Comparison of ENCODE assay signal across 17 cellular contexts in the genomic region with DNA sequence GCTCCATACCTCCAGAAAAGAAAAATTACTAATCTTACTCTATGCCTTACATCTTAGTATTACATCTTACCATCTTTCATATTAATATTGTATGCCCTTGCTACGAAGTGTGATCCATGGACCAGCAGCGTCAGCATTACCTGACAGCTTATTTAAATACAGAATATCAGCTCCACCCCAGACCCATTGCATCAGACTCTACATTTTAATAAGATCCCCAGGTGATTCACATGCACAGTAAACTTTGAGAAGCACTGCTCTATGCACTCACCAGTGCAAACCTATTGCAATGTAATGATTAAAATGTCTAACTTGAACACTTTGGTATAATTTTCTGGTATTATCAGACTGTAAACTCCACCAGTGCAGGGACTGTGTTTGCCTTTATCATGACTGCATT. TPM values are rescaled to one million over a fixed set of nuclear protein-coding genes. Genes with fewer than 3 reads are reported as not detected.
DNase-seq lines count a peak whose midpoint lies in the region; ATAC-seq and TF ChIP-seq lines count a peak whose summit lies in the region.
"Had no signal": no experiment of that assay in that cellular context is flagged by ENCODE, and none has a peak within 500 bp of the region (broad histone marks: within the 10 kb centered on the region; RNA-seq: fewer than 3 reads in every experiment).

No MANE protein-coding gene starts in this region.

- no peak for TF ChIP-seq EP300 in transverse colon (IDR thresholded peaks at IDR 0.05; ENCODE audit: low read depth)

- WGBS in transverse colon (ENCODE audit: low coverage in 1 of 2), 2 donors: 56 to 75% methylated on average over 2 of the region's 2 CpGs

- in situ Hi-C loops in transverse colon (cut with MboI; ENCODE audit: low pct_ligation_motif_present in 1 of 4, low pct_unique_long_range_greater_than_20kb in 1 of 4, low sequenced_read_pairs in 3 of 4): no loop called here

- H3K9me3 ChIP-seq in PC-3 (ENCODE audit: low read length) (no peaks in the 10 kb centered on the region), transverse colon (no peaks in the 10 kb centered on the region)
- H3K9me3 ChIP-seq: HAP-1 had no signal

- CTCF ChIA-PET in PC-3 (lab: Charles Lee): no interaction called here

- H3K9me3 Mint-ChIP-seq in stimulated activated naive B cell treated with anti-CD40 and anti-IgM and Interleukin-4, amounts not matched to agents 10 μg/mL and 1 μg/mL and 100 μg/mL, for 72 hours: no peaks in the 10 kb centered on the region
- no peaks in the 10 kb centered on the region for H3K9me3 Mint-ChIP-seq in activated T-helper 17 cell treated with anti-CD3 and anti-CD28 coated beads, Interleukin-2, amount 50 U/mL, for 72 hours
- H3K9me3 Mint-ChIP-seq: HFFc6 had no signal

- ATAC-seq in PC-3: no peak
- ATAC-seq in left colon: peak; percentile 53
- ATAC-seq in stimulated activated naive B cell treated with anti-CD40 and anti-IgM and Interleukin-4, amounts not matched to agents 10 μg/mL and 1 μg/mL and 100 μg/mL, for 72 hours (replicated peaks): no peak
- ATAC-seq in activated T-helper 17 cell treated with anti-CD3 and anti-CD28 coated beads, Interleukin-2, amount 50 U/mL, for 72 hours (replicated peaks): no peak

- H3K27ac ChIP-seq in PC-3 (ENCODE audit: low read length): no peak overlapping the region
- peak overlapping the region in 3 of 4 donors; percentile 54 to 76 (median 65) for H3K27ac ChIP-seq in transverse colon

- POLR2A ChIA-PET in PC-3 (lab: Charles Lee; ENCODE audit: unreplicated experiment): no interaction called here

- no peaks in the 10 kb centered on the region for H3K9me2 ChIP-seq in PC-3 (replicated peaks; ENCODE audit: low read length)

- no peaks in the 10 kb centered on the region for H3K4me1 Mint-ChIP-seq in stimulated activated naive B cell treated with anti-CD40 and anti-IgM and Interleukin-4, amounts not matched to agents 10 μg/mL and 1 μg/mL and 100 μg/mL, for 72 hours
- H3K4me1 Mint-ChIP-seq in activated T-helper 17 cell treated with anti-CD3 and anti-CD28 coated beads, Interleukin-2, amount 50 U/mL, for 72 hours: peaks cover 4% of the 10 kb centered on the region
- H3K4me1 Mint-ChIP-seq: CD4-positive, alpha-beta memory T cell had no signal

- H3K27me3 ChIP-seq in PC-3 (ENCODE audit: low read length): no peaks in the 10 kb centered on the region
- H3K27me3 ChIP-seq in transverse colon: no peaks in the 10 kb centered on the region

- H3K4me2 ChIP-seq in PC-3 (ENCODE audit: low read length): no peak overlapping the region

- TF ChIP-seq CTCF in PC-3 (conservative IDR thresholded peaks at IDR 0.05; ENCODE audit: low read depth, low read length) (no peak), epithelial cell of esophagus (IDR thresholded peaks at IDR 0.05; ENCODE audit: insufficient read depth, low read depth, low read length, missing control alignments) (no peak), transverse colon (IDR thresholded peaks at IDR 0.05) (no peak)

- no peaks in the 10 kb centered on the region for H3K36me3 Mint-ChIP-seq in stimulated activated naive B cell treated with anti-CD40 and anti-IgM and Interleukin-4, amounts not matched to agents 10 μg/mL and 1 μg/mL and 100 μg/mL, for 72 hours
- H3K36me3 Mint-ChIP-seq in activated T-helper 17 cell treated with anti-CD3 and anti-CD28 coated beads, Interleukin-2, amount 50 U/mL, for 72 hours (ENCODE audit: low read depth): no peaks in the 10 kb centered on the region
- H3K36me3 Mint-ChIP-seq: CD4-positive, alpha-beta memory T cell had no signal

- H3K79me2 ChIP-seq in PC-3 (ENCODE audit: low read length): no peaks in the 10 kb centered on the region

- H3K9ac ChIP-seq in PC-3 (ENCODE audit: low read length): no peak overlapping the region

- H3K36me3 ChIP-seq in PC-3 (ENCODE audit: low read depth, low read length) (no peaks in the 10 kb centered on the region), transverse colon (no peaks in the 10 kb centered on the region)
- H3K36me3 ChIP-seq: HAP-1 had no signal

- H3K4me1 ChIP-seq in PC-3 (ENCODE audit: insufficient read depth, low read length) (no peaks in the 10 kb centered on the region), transverse colon (peaks cover 0 to 29% (median 10%) of the 10 kb centered on the region in 4 donors)
- H3K4me1 ChIP-seq: HAP-1 had no signal

- intact Hi-C loops in PC-3 (cut with micrococcal nuclease) (no loop called here), left colon (cut with DNase I, micrococcal nuclease) (no loop called here), transverse colon (cut with DNase I; ENCODE audit: low total_unique reads) (no loop called here)

- BruUV-seq in PC-3 (replicated peaks; lab: Mats Ljungman, UMichigan): no TSS peak

- H4K20me1 ChIP-seq in PC-3 (ENCODE audit: low read length): no peaks in the 10 kb centered on the region

- H3K4me3 ChIP-seq in PC-3 (ENCODE audit: low read length) (no peak overlapping the region), epithelial cell of esophagus (ENCODE audit: low read length) (no peak overlapping the region), transverse colon (no peak overlapping the region)
- H3K4me3 ChIP-seq: HAP-1 had no signal

- H3K4me3 Mint-ChIP-seq in stimulated activated naive B cell treated with anti-CD40 and anti-IgM and Interleukin-4, amounts not matched to agents 10 μg/mL and 1 μg/mL and 100 μg/mL, for 72 hours: no peak overlapping the region
- H3K4me3 Mint-ChIP-seq in activated T-helper 17 cell treated with anti-CD3 and anti-CD28 coated beads, Interleukin-2, amount 50 U/mL, for 72 hours: no peak overlapping the region
- H3K4me3 Mint-ChIP-seq: CD4-positive, alpha-beta memory T cell; HFFc6 had no signal

- no peak for TF ChIP-seq POLR2A in transverse colon (IDR thresholded peaks at IDR 0.05)

- H3K27ac Mint-ChIP-seq in stimulated activated naive B cell treated with anti-CD40 and anti-IgM and Interleukin-4, amounts not matched to agents 10 μg/mL and 1 μg/mL and 100 μg/mL, for 72 hours: no peak overlapping the region
- H3K27ac Mint-ChIP-seq in activated T-helper 17 cell treated with anti-CD3 and anti-CD28 coated beads, Interleukin-2, amount 50 U/mL, for 72 hours: no peak overlapping the region
- H3K27ac Mint-ChIP-seq: CD4-positive, alpha-beta memory T cell; HFFc6 had no signal

- no peaks in the 10 kb centered on the region for H3F3A ChIP-seq in PC-3 (ENCODE audit: low read length, unreplicated experiment)

- no peak overlapping the region for H2AFZ ChIP-seq in PC-3 (ENCODE audit: low read length)

- peak; percentile 3 for DNase-seq in PC-3
- peak; percentile 56 for DNase-seq in epithelial cell of esophagus (ENCODE audit: low read depth)
- no peak for DNase-seq in left colon
- DNase-seq in transverse colon: no peak
- DNase-seq in stimulated activated naive B cell treated with anti-CD40 and anti-IgM and Interleukin-4, amounts not matched to agents 10 μg/mL and 1 μg/mL and 100 μg/mL, for 72 hours: no peak
- no peak for DNase-seq in hypothalamus (lab: John Stamatoyannopoulos, UW)
- no peak for DNase-seq in NCI-H1930 (lab: John Stamatoyannopoulos, UW)
- DNase-seq: C1 segment of cervical spinal cord; CD4-positive, alpha-beta memory T cell; COR-L47; DMS153; DMS79; GF-D8; GOT3; HFFc6 had no signal

- peaks cover 6 to 14% of the 10 kb centered on the region in 2 donors for H3K27me3 Mint-ChIP-seq in stimulated activated naive B cell treated with anti-CD40 and anti-IgM and Interleukin-4, amounts not matched to agents 10 μg/mL and 1 μg/mL and 100 μg/mL, for 72 hours
- peaks cover 6% of the 10 kb centered on the region for H3K27me3 Mint-ChIP-seq in activated T-helper 17 cell treated with anti-CD3 and anti-CD28 coated beads, Interleukin-2, amount 50 U/mL, for 72 hours

RNA-seq across cellular contexts. Expression of a gene that starts 14.1 kb away (rescaled TPM):
- total RNA-seq in PC-3 (2014; rRNA removed) (30.1 and 31.1 TPM in 2 replicates), left colon (100 to 1,000 TPM; 114 to 119 TPM), transverse colon (100 to 1,000 TPM; 117 to 201 (median 130) TPM)
- total RNA-seq in activated T-helper 17 cell treated with anti-CD3 and anti-CD28 coated beads, Interleukin-2, amount 50 U/mL, for 72 hours: 1 to 10 TPM in 1 of 2 donors, not detected in 1; 1.1 TPM

Comparison
In these comparisons a context has a peak if more than half of its experiments do, and no peak if none do; other contexts are left out.
1. DNase-seq: peak in PC-3 (single experiment) and epithelial cell of esophagus (single experiment); none in left colon (0 of 2), transverse colon (single experiment), stimulated activated naive B cell treated with anti-CD40 and anti-IgM and Interleukin-4, amounts not matched to agents 10 μg/mL and 1 μg/mL and 100 μg/mL, for 72 hours (single experiment), hypothalamus (0 of 51) and NCI-H1930 (0 of 2).
2. RNA of a gene that starts 14.1 kb away (total RNA-seq): 117 to 201 TPM in transverse colon, 114 to 119 TPM in left colon and 30.1 to 31.1 TPM in PC-3; 1.1 TPM in activated T-helper 17 cell treated with anti-CD3 and anti-CD28 coated beads, Interleukin-2, amount 50 U/mL, for 72 hours; every median in the first group is over 10 times any median in the second.